8 cellular contexts compared by ENCODE assay signal in the genomic region with DNA sequence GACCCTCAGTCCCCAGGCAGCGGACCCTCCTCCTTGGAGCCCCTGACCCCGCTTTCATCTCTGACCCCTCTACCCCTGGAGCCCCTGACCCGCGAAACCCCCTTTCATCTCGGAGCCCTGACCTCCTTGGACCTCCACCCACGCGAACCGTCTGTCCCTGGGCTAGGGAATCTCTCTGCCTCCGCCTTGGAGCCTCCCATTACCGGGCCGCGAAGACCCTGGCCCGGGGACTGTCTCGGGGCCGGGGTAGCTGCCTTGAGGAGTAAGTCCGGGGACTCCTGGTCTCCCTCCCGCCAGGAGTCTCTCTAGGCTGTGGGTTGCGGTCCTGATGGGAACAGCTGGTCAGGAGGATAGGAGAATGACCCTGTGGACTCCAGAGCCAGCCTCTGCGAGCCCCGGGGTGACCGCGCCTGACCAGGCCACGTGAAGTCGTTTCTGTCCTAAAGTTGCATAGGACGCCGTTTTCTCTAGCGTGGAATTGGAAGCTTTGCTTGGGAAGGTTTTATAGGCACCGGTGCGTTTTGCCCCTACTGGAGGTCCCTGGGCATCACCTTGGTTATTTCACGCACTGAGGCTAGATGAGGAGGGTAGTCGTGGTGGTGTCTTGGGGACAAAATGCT. TPM values are rescaled to one million over a fixed set of nuclear protein-coding genes. Genes with fewer than 3 reads are reported as not detected.
DNase-seq lines count a peak whose midpoint lies in the region; ATAC-seq and TF ChIP-seq lines count a peak whose summit lies in the region.

No MANE protein-coding gene starts in this region.

- no peaks in the 10 kb centered on the region for H3K9me3 Mint-ChIP-seq in activated naive CD8-positive, alpha-beta T cell treated with anti-CD3 and anti-CD28 coated beads for 36 hours

- no peaks in the 10 kb centered on the region for H3K4me1 ChIP-seq in HEK293 (ENCODE audit: control insufficient read depth, insufficient read depth, low read length)
- peaks cover 44% of the 10 kb centered on the region for H3K4me1 ChIP-seq in suprapubic skin

- peak overlapping the region; percentile 93 for H3K4me3 Mint-ChIP-seq in activated naive CD8-positive, alpha-beta T cell treated with anti-CD3 and anti-CD28 coated beads for 36 hours

- CTCF ChIA-PET in HEK293 (lab: Yijun Ruan, JAX), result interaction anchor here (0.6 kb wide), 1 partner anchor 191 kb away, joined by 3 read pairs; no protein-coding TSS in a partner anchor

- H3K4me3 ChIP-seq in AG09309 (ENCODE audit: control insufficient read depth, low read depth, low read length) (peak overlapping the region; percentile 67), HEK293 (ENCODE audit: low read depth, low read length) (peak overlapping the region; percentile 70), suprapubic skin (peak overlapping the region; percentile 70)

- POLR2A ChIA-PET in HEK293 (lab: Yijun Ruan, JAX), result interaction anchor here (0.6 kb wide), 1 partner anchor 37 kb away, joined by 3 read pairs; no protein-coding TSS in a partner anchor

- no peak for TF ChIP-seq EP300 in suprapubic skin (IDR thresholded peaks at IDR 0.05)

- H3K27me3 Mint-ChIP-seq in activated naive CD8-positive, alpha-beta T cell treated with anti-CD3 and anti-CD28 coated beads for 36 hours, result peaks cover 11% of the 10 kb centered on the region

- 37% methylated on average over 11 of the region's 31 CpGs for WGBS in suprapubic skin

- no peaks in the 10 kb centered on the region for H3K27me3 ChIP-seq in suprapubic skin

- ATAC-seq in GM21529 (IDR thresholded peaks at IDR 0.05; ENCODE audit: unreplicated experiment) (no peak), HG02852 (IDR thresholded peaks at IDR 0.05; ENCODE audit: unreplicated experiment) (no peak)

- H3K36me3 ChIP-seq in HEK293 (ENCODE audit: control insufficient read depth in 2 of 2, insufficient read depth in 1 of 2, low read length in 2 of 2) (no peaks in the 10 kb centered on the region), suprapubic skin (no peaks in the 10 kb centered on the region)

- peak overlapping the region; percentile 89 for H3K27ac Mint-ChIP-seq in activated naive CD8-positive, alpha-beta T cell treated with anti-CD3 and anti-CD28 coated beads for 36 hours

- peaks cover 47% of the 10 kb centered on the region for H3K4me1 Mint-ChIP-seq in activated naive CD8-positive, alpha-beta T cell treated with anti-CD3 and anti-CD28 coated beads for 36 hours

- H3K27ac ChIP-seq in HEK293 (ENCODE audit: extremely low read depth, low read depth, low read length) (peak overlapping the region; percentile 59; the same call in 1 of the 2 replicates), suprapubic skin (peak overlapping the region; percentile 97)

- TF ChIP-seq CTCF in AG09309 (IDR thresholded peaks at IDR 0.05; ENCODE audit: control insufficient read depth, insufficient read depth, low read depth, low read length, missing control alignments), result peak; percentile 6
- no peak for TF ChIP-seq CTCF in HEK293 (tag by site-specific recombination; IDR thresholded peaks at IDR 0.05)
- no peak for TF ChIP-seq CTCF in suprapubic skin (IDR thresholded peaks at IDR 0.05)

- H3K36me3 Mint-ChIP-seq in activated naive CD8-positive, alpha-beta T cell treated with anti-CD3 and anti-CD28 coated beads for 36 hours, result peaks cover 3% of the 10 kb centered on the region

- peak in 1 of 2 donors; percentile 30 for TF ChIP-seq POLR2A in suprapubic skin (IDR thresholded peaks at IDR 0.05)

- no peak for DNase-seq in AG09309 (ENCODE audit: low read depth)
- DNase-seq in activated naive CD8-positive, alpha-beta T cell treated with anti-CD3 and anti-CD28 coated beads for 36 hours, result no peak
- DNase-seq in kidney glomerular epithelial cell (lab: John Stamatoyannopoulos, UW), result peak; percentile 6
- DNase-seq in suprapubic skin (ENCODE audit: low spot score in 2 of 2), result no peak
- DNase-seq in SHP77 treated with DMSO at 0.1 percent for 48 hours (lab: John Stamatoyannopoulos, UW), result no peak

- H3K9me3 ChIP-seq in HEK293 (ENCODE audit: control insufficient read depth, insufficient read depth, low read depth, low read length) (no peaks in the 10 kb centered on the region), suprapubic skin (no peaks in the 10 kb centered on the region)

TF ChIP-seq in HEK293, 187 proteins besides CTCF, POLR2A, EP300 and RAD21:
- peak; percentile 25; the same call in 1 of the 2 replicates for TF ChIP-seq ZFHX2 (tag by site-specific recombination; conservative IDR thresholded peaks at IDR 0.05)
- no peak for TF ChIP-seq ZBTB7A (tag by site-specific recombination; IDR thresholded peaks at IDR 0.05; ENCODE audit: low read depth)

RNA-seq across cellular contexts. Expression of gene TBC1D14, which starts 0.8 kb away (rescaled TPM):
- total RNA-seq in activated naive CD8-positive, alpha-beta T cell treated with anti-CD3 and anti-CD28 coated beads for 36 hours, result 10 to 100 TPM; 38.4 to 39.3 TPM
- 100 to 1,000 TPM in 2 of 4 donors, 10 to 100 TPM in 2; 55.0 to 111 (median 97.9) TPM for total RNA-seq in suprapubic skin
